Comparison of ENCODE assay signal across 1 cellular context in the genomic region with DNA sequence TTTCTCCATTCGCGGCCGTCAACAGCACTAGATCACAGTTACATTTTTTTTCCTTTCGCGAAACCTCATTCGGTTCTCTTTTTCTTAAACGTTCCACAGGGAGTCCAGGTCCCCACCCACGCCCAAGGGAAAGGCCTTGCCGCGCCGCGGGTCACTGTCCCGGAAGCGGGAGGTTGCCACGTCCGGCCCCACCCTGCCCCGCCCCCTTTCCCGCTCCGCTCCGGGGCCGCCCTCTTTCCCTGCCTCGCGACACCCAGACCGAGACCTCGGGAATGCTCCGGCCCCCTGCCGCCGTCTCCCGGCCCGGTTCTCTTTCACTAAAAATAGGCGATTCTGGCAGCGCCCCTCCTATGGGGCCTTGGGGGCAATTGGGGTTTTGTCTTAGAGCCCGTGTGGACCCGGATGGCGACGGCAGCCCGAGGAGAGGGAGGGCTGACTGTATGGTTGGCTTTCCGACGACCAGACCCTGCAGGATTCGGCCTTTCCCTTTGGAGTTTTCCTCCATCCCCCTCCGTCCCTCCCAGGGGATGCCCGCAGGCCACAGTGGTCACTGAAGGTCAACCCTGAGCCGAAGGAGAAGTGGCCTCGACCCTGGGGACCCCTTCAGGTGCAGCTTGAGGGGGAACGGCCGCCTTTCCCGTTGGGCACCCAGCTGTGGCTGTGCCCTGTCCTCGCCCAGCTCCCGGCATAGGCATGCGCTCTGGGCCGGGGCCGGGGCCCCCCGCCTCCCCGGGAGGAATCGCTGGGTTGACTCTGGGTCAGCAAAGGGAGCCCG.
TF ChIP-seq lines count a peak whose summit lies in the region.

No MANE protein-coding gene starts in this region.

TF ChIP-seq in HepG2, 621 proteins besides CTCF, POLR2A, EP300 and RAD21 (continued from another document and continues in another):
- TF ChIP-seq PRDM10 (CRISPR knock-in tag; IDR thresholded peaks at IDR 0.05; ENCODE audit: low read depth) (peak; percentile 89; the same call in 1 of the 2 replicates), ZNF570 (CRISPR knock-in tag; IDR thresholded peaks at IDR 0.05; ENCODE audit: borderline replicate concordance) (0 out of 2 replicates have a peak, but pooled peaks have one; percentile 42), DPF2 (CRISPR knock-in tag; IDR thresholded peaks at IDR 0.05; ENCODE audit: borderline replicate concordance, low read depth) (no peak), MAFK (conservative IDR thresholded peaks at IDR 0.05 in 1 of 2, IDR thresholded peaks at IDR 0.05 in 1 of 2; ENCODE audit: low read length in 2 of 2) (no peak), ZNF598 (CRISPR knock-in tag; IDR thresholded peaks at IDR 0.05; ENCODE audit: borderline replicate concordance) (peak; percentile 23; the same call in 1 of the 2 replicates), ZNF432 (CRISPR knock-in tag; IDR thresholded peaks at IDR 0.05; ENCODE audit: borderline replicate concordance) (no peak), GTF2F1 (IDR thresholded peaks at IDR 0.05; ENCODE audit: low read length) (no peak), FOXP1 (IDR thresholded peaks at IDR 0.05) (no peak), FOXP1 (CRISPR knock-in tag; IDR thresholded peaks at IDR 0.05) (no peak), ZNF792 (CRISPR knock-in tag; IDR thresholded peaks at IDR 0.05) (peak; percentile 61; the same call in 1 of the 2 replicates), NFKB2 (CRISPR knock-in tag; IDR thresholded peaks at IDR 0.05; ENCODE audit: borderline replicate concordance) (no peak), PHF21A (CRISPR knock-in tag; IDR thresholded peaks at IDR 0.05) (peak; percentile 66; the same call in 1 of the 2 replicates), FOXA3 (CRISPR knock-in tag; IDR thresholded peaks at IDR 0.05) (no peak), ZNF703 (CRISPR knock-in tag; IDR thresholded peaks at IDR 0.05; ENCODE audit: borderline replicate concordance) (0 out of 2 replicates have a peak, but pooled peaks have one; percentile 14), HHEX (CRISPR knock-in tag; IDR thresholded peaks at IDR 0.05) (no peak), KLF6 (CRISPR knock-in tag; IDR thresholded peaks at IDR 0.05) (peak; percentile 68; the same call in 1 of the 2 replicates), FOXJ3 (CRISPR knock-in tag; IDR thresholded peaks at IDR 0.05; ENCODE audit: borderline replicate concordance) (no peak; the same call in 1 of the 2 replicates), GATAD1 (CRISPR knock-in tag; IDR thresholded peaks at IDR 0.05) (peak; percentile 79), EEA1 (CRISPR knock-in tag; IDR thresholded peaks at IDR 0.05; ENCODE audit: borderline replicate concordance) (peak; percentile 49; the same call in 1 of the 2 replicates), ZIK1 (CRISPR knock-in tag; IDR thresholded peaks at IDR 0.05; ENCODE audit: borderline replicate concordance, low read depth) (no peak), KDM4B (CRISPR knock-in tag; IDR thresholded peaks at IDR 0.05) (no peak), BCLAF1 (IDR thresholded peaks at IDR 0.05) (no peak), ZNF20 (CRISPR knock-in tag; IDR thresholded peaks at IDR 0.05) (no peak), ZNF552 (CRISPR knock-in tag; IDR thresholded peaks at IDR 0.05; ENCODE audit: borderline replicate concordance) (no peak), CREB1 (IDR thresholded peaks at IDR 0.05) (no peak), CREB1 (CRISPR knock-in tag; IDR thresholded peaks at IDR 0.05) (no peak), GATAD2A (CRISPR knock-in tag; IDR thresholded peaks at IDR 0.05) (no peak), MYPOP (CRISPR knock-in tag; IDR thresholded peaks at IDR 0.05) (peak; percentile 8; the same call in 1 of the 2 replicates), PAF1 (CRISPR knock-in tag; IDR thresholded peaks at IDR 0.05) (no peak), ZNF451 (CRISPR knock-in tag; IDR thresholded peaks at IDR 0.05) (no peak), ZNF260 (CRISPR knock-in tag; IDR thresholded peaks at IDR 0.05; ENCODE audit: borderline replicate concordance, low read depth) (no peak), ZSCAN5A (CRISPR knock-in tag; IDR thresholded peaks at IDR 0.05; ENCODE audit: borderline replicate concordance) (no peak), ZNF747 (CRISPR knock-in tag; IDR thresholded peaks at IDR 0.05; ENCODE audit: borderline replicate concordance) (no peak), NR1H2 (CRISPR knock-in tag; IDR thresholded peaks at IDR 0.05; ENCODE audit: borderline replicate concordance, low read depth) (no peak), ELF4 (CRISPR knock-in tag; IDR thresholded peaks at IDR 0.05; ENCODE audit: borderline replicate concordance) (peak; percentile 19; the same call in 1 of the 2 replicates), SIN3A (IDR thresholded peaks at IDR 0.05; ENCODE audit: borderline replicate concordance, low read depth, low read length) (peak; percentile 61; the same call in 1 of the 2 replicates), RBM22 (optimal IDR thresholded peaks at IDR 0.05; ENCODE audit: low read length) (no peak), DZIP1 (CRISPR knock-in tag; IDR thresholded peaks at IDR 0.05) (no peak), ZFY (CRISPR knock-in tag; IDR thresholded peaks at IDR 0.05) (peak; percentile 84), NFIC (IDR thresholded peaks at IDR 0.05; ENCODE audit: low read length) (no peak), ZNF556 (CRISPR knock-in tag; IDR thresholded peaks at IDR 0.05; ENCODE audit: borderline replicate concordance) (0 out of 2 replicates have a peak, but pooled peaks have one; percentile 70), MEIS2 (CRISPR knock-in tag; IDR thresholded peaks at IDR 0.05) (no peak), NBN (conservative IDR thresholded peaks at IDR 0.05) (no peak), ATM (IDR thresholded peaks at IDR 0.05; ENCODE audit: borderline replicate concordance) (no peak), TRIM24 (CRISPR knock-in tag; IDR thresholded peaks at IDR 0.05) (no peak)
- TF ChIP-seq, protein P1, sequence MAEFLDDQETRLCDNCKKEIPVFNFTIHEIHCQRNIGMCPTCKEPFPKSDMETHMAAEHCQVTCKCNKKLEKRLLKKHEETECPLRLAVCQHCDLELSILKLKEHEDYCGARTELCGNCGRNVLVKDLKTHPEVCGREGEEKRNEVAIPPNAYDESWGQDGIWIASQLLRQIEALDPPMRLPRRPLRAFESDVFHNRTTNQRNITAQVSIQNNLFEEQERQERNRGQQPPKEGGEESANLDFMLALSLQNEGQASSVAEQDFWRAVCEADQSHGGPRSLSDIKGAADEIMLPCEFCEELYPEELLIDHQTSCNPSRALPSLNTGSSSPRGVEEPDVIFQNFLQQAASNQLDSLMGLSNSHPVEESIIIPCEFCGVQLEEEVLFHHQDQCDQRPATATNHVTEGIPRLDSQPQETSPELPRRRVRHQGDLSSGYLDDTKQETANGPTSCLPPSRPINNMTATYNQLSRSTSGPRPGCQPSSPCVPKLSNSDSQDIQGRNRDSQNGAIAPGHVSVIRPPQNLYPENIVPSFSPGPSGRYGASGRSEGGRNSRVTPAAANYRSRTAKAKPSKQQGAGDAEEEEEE (CRISPR knock-in tag; IDR thresholded peaks at IDR 0.05; ENCODE audit: borderline replicate concordance): 0 out of 2 replicates have a peak, but pooled peaks have one; percentile 60
- TF ChIP-seq, protein P2, sequence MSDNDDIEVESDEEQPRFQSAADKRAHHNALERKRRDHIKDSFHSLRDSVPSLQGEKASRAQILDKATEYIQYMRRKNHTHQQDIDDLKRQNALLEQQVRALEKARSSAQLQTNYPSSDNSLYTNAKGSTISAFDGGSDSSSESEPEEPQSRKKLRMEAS (IDR thresholded peaks at IDR 0.05): peak; percentile 61
